Comparison of ENCODE assay signal across 1 cellular context in the genomic region with DNA sequence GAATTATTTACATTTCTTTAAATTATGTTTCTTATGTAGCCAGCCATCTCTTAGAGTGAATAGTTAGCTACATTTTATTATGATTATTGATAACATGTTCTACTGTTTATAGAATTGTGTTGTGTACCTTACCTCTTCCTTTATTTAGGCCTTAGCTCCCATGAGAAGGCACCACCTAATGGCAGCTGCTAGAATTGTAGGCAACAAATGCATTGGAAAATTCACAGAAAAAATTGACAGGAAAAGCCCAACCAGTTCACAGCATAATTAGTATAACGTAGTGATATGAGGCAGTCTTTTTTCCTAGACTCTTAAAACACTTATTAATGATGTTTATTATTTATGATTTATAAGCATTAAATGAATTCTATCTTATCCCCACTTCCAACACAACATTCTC.
TF ChIP-seq lines count a peak whose summit lies in the region.

No MANE protein-coding gene starts in this region.

TF ChIP-seq in GM12878, 131 proteins besides CTCF, POLR2A, EP300 and RAD21 (continued from another document):
- TF ChIP-seq, protein P1, sequence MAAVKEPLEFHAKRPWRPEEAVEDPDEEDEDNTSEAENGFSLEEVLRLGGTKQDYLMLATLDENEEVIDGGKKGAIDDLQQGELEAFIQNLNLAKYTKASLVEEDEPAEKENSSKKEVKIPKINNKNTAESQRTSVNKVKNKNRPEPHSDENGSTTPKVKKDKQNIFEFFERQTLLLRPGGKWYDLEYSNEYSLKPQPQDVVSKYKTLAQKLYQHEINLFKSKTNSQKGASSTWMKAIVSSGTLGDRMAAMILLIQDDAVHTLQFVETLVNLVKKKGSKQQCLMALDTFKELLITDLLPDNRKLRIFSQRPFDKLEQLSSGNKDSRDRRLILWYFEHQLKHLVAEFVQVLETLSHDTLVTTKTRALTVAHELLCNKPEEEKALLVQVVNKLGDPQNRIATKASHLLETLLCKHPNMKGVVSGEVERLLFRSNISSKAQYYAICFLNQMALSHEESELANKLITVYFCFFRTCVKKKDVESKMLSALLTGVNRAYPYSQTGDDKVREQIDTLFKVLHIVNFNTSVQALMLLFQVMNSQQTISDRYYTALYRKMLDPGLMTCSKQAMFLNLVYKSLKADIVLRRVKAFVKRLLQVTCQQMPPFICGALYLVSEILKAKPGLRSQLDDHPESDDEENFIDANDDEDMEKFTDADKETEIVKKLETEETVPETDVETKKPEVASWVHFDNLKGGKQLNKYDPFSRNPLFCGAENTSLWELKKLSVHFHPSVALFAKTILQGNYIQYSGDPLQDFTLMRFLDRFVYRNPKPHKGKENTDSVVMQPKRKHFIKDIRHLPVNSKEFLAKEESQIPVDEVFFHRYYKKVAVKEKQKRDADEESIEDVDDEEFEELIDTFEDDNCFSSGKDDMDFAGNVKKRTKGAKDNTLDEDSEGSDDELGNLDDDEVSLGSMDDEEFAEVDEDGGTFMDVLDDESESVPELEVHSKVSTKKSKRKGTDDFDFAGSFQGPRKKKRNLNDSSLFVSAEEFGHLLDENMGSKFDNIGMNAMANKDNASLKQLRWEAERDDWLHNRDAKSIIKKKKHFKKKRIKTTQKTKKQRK (IDR thresholded peaks at IDR 0.05; ENCODE audit: low read depth, low read length) = no peak
- TF ChIP-seq CBFB (IDR thresholded peaks at IDR 0.05; ENCODE audit: low read depth) (no peak), STAT1 (conservative IDR thresholded peaks at IDR 0.05) (no peak), HDGF (IDR thresholded peaks at IDR 0.05) (no peak), NR2F1 (conservative IDR thresholded peaks at IDR 0.05) (no peak)
- TF ChIP-seq, protein P2, sequence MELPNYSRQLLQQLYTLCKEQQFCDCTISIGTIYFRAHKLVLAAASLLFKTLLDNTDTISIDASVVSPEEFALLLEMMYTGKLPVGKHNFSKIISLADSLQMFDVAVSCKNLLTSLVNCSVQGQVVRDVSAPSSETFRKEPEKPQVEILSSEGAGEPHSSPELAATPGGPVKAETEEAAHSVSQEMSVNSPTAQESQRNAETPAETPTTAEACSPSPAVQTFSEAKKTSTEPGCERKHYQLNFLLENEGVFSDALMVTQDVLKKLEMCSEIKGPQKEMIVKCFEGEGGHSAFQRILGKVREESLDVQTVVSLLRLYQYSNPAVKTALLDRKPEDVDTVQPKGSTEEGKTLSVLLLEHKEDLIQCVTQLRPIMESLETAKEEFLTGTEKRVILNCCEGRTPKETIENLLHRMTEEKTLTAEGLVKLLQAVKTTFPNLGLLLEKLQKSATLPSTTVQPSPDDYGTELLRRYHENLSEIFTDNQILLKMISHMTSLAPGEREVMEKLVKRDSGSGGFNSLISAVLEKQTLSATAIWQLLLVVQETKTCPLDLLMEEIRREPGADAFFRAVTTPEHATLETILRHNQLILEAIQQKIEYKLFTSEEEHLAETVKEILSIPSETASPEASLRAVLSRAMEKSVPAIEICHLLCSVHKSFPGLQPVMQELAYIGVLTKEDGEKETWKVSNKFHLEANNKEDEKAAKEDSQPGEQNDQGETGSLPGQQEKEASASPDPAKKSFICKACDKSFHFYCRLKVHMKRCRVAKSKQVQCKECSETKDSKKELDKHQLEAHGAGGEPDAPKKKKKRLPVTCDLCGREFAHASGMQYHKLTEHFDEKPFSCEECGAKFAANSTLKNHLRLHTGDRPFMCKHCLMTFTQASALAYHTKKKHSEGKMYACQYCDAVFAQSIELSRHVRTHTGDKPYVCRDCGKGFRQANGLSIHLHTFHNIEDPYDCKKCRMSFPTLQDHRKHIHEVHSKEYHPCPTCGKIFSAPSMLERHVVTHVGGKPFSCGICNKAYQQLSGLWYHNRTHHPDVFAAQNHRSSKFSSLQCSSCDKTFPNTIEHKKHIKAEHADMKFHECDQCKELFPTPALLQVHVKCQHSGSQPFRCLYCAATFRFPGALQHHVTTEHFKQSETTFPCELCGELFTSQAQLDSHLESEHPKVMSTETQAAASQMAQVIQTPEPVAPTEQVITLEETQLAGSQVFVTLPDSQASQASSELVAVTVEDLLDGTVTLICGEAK (IDR thresholded peaks at IDR 0.05; ENCODE audit: borderline replicate concordance) = no peak
- TF ChIP-seq, protein P3, sequence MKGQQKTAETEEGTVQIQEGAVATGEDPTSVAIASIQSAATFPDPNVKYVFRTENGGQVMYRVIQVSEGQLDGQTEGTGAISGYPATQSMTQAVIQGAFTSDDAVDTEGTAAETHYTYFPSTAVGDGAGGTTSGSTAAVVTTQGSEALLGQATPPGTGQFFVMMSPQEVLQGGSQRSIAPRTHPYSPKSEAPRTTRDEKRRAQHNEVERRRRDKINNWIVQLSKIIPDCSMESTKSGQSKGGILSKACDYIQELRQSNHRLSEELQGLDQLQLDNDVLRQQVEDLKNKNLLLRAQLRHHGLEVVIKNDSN (IDR thresholded peaks at IDR 0.05; ENCODE audit: borderline replicate concordance, extremely low read length, insufficient read depth, low read depth, low read length) = no peak
